24 cellular contexts compared by ENCODE assay signal in the genomic region with DNA sequence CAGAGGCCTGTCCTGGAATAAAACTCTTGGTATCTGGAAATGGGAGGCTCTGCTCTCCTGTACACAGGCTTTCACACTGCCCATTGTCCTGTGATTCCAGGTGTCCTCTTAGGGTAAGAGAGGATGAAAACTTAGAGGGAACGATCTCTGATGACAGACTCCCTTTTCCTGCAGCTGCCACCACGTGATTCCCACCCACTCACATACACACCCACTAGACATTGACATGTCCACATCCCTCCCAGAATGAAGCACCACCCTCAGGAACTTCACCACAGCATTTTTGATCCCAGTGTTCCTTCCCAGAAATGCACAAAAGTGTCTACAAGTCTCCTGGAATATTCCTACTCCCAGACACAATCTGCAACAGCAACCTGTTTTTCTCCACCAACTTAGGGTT.
"Had no signal": no experiment of that assay in that cellular context is flagged by ENCODE, and none has a peak within 500 bp of the region (broad histone marks: within the 10 kb centered on the region; RNA-seq: fewer than 3 reads in every experiment).

No MANE protein-coding gene starts in this region.

- H3K4me3 ChIP-seq: colonic mucosa, dorsolateral prefrontal cortex, gastroesophageal sphincter, heart left ventricle, ovary, psoas muscle, right atrium auricular region, uterus had no signal

- H3K4me1 ChIP-seq: colonic mucosa, psoas muscle, uterus had no signal

- H3K27ac ChIP-seq: brain microvascular endothelial cell, colonic mucosa, epithelial cell of prostate, gastroesophageal sphincter, heart left ventricle, ovary, psoas muscle, right atrium auricular region, WERI-Rb-1 had no signal

- FAIRE-seq: TTC549 had no signal

- H3K9ac ChIP-seq: SK-N-SH had no signal

- H3K36me3 ChIP-seq: brain microvascular endothelial cell, colonic mucosa, ovary, uterus had no signal

- ATAC-seq: activated T-cell treated with anti-CD3 and anti-CD28 coated beads, Interleukin-2, amount 50 U/mL, for 72 hours; gastroesophageal sphincter; heart left ventricle; psoas muscle had no signal

- DNase-seq: activated CD4-positive, alpha-beta T cell treated with anti-CD3 and anti-CD28 coated beads for 1 hour; activated CD4-positive, alpha-beta T cell treated with anti-CD3 and anti-CD28 coated beads, Interleukin-2, amount 50 U/mL, for 1 hour; activated effector memory CD4-positive, alpha-beta T cell treated with anti-CD3 and anti-CD28 coated beads, Interleukin-2, amount 50 U/mL, for 16 hours; activated naive CD4-positive, alpha-beta T cell treated with anti-CD3 and anti-CD28 coated beads, Interleukin-2, amount 50 U/mL, for 16 hours; activated T-cell treated with anti-CD3 and anti-CD28 coated beads, Interleukin-2, amount 50 U/mL, for 72 hours; aorta; brain microvascular endothelial cell; colonic mucosa; dorsolateral prefrontal cortex; heart left ventricle; islet precursor cell; left cardiac atrium; ovary; psoas muscle; SK-N-SH; stimulated activated CD4-positive, alpha-beta T cell treated with anti-CD3 and anti-CD28 coated beads, Interleukin-4, amount 100 ng/mL, for 24 hours; trophoblast cell; uterus; WERI-Rb-1 had no signal

- H3K27ac Mint-ChIP-seq: activated T-cell treated with anti-CD3 and anti-CD28 coated beads, Interleukin-2, amount 50 U/mL, for 72 hours; memory B cell had no signal

- H3K4me3 Mint-ChIP-seq: activated T-cell treated with anti-CD3 and anti-CD28 coated beads, Interleukin-2, amount 50 U/mL, for 72 hours; memory B cell had no signal

- H3K27me3 Mint-ChIP-seq: memory B cell had no signal

- H3K4me2 ChIP-seq: SK-N-SH had no signal

- H3K9me3 ChIP-seq: colonic mucosa, ovary, psoas muscle had no signal

- H3K27me3 ChIP-seq: brain microvascular endothelial cell, colonic mucosa, dorsolateral prefrontal cortex, gastroesophageal sphincter, heart left ventricle, ovary, right atrium auricular region, uterus had no signal
